ENCODE assay signal across 9 cellular contexts in genomic region chr1:219189021-219189824, GRCh38. TPM values are rescaled to one million over a fixed set of nuclear protein-coding genes. Genes with fewer than 3 reads are reported as not detected.
DNase-seq lines count a peak whose midpoint lies in the region; ATAC-seq and TF ChIP-seq lines count a peak whose summit lies in the region.
"Had no signal": no experiment of that assay in that cellular context is flagged by ENCODE, and none has a peak within 500 bp of the region (broad histone marks: within the 10 kb centered on the region; RNA-seq: fewer than 3 reads in every experiment).

No MANE protein-coding gene starts in this region.

- no peaks in the 10 kb centered on the region for H4K20me1 ChIP-seq in GM23338 (replicated peaks; ENCODE audit: insufficient read depth)
- H4K20me1 ChIP-seq in fibroblast of lung (ENCODE audit: control insufficient read depth, extremely low read depth, insufficient read depth, low read length) = no peaks in the 10 kb centered on the region

- H3K9ac ChIP-seq in fibroblast of lung (ENCODE audit: insufficient read depth, low read length) = no peak overlapping the region

- peaks cover 7% of the 10 kb centered on the region; the same call in 1 of the 2 replicates for H3K4me1 ChIP-seq in GM23338 (ENCODE audit: insufficient read depth)
- H3K4me1 ChIP-seq in fibroblast of lung (ENCODE audit: control insufficient read depth, extremely low read depth, insufficient read depth, low read length) = peaks cover 9% of the 10 kb centered on the region
- peaks cover 7 to 30% (median 15%) of the 10 kb centered on the region in 4 donors for H3K4me1 ChIP-seq in stomach

- TF ChIP-seq CTCF in GM23338 (conservative IDR thresholded peaks at IDR 0.05; ENCODE audit: low read depth in 2 of 2) (no peak), fibroblast of lung (conservative IDR thresholded peaks at IDR 0.05 in 1 of 2, IDR thresholded peaks at IDR 0.05 in 1 of 2; ENCODE audit: low read depth in 1 of 2, low read length in 2 of 2) (no peak), stomach (IDR thresholded peaks at IDR 0.05) (no peak)

- ATAC-seq in GM18499 (IDR thresholded peaks at IDR 0.05; ENCODE audit: insufficient read depth, unreplicated experiment) (peak; percentile 83), GM23338 (no peak)

- no peaks in the 10 kb centered on the region for H3K27me3 Mint-ChIP-seq in GM23338 (ENCODE audit: insufficient read depth, low read depth, poor library complexity)

- no peak overlapping the region for H3K4me3 Mint-ChIP-seq in GM23338

- H3K9me2 ChIP-seq in GM23338 (ENCODE audit: insufficient read depth) = no peaks in the 10 kb centered on the region

- H3K79me2 ChIP-seq in GM23338 (replicated peaks; ENCODE audit: insufficient read depth) = peaks cover 22% of the 10 kb centered on the region
- no peaks in the 10 kb centered on the region for H3K79me2 ChIP-seq in fibroblast of lung (ENCODE audit: control insufficient read depth, insufficient read depth, low read length)

- H3K9me3 Mint-ChIP-seq in GM23338 = no peaks in the 10 kb centered on the region

- DNase-seq in GM23338 (ENCODE audit: low spot score) = no peak
- DNase-seq in MV-4-11 (lab: John Stamatoyannopoulos, UW) = peak; percentile 13
- peak; percentile 84 to 88 for DNase-seq in fibroblast of lung (ENCODE audit: low read depth in 2 of 2)
- no peak for DNase-seq in stomach
- DNase-seq in NCI-H748 treated with DMSO at 0.1 percent for 48 hours (lab: John Stamatoyannopoulos, UW) = no peak
- DNase-seq in SHP77 treated with DMSO at 0.1 percent for 48 hours (lab: John Stamatoyannopoulos, UW) = no peak
- no peak for DNase-seq in occipital lobe (lab: John Stamatoyannopoulos, UW)

- TF ChIP-seq POLR2A in stomach (IDR thresholded peaks at IDR 0.05) = no peak

- H3K9me3 ChIP-seq in fibroblast of lung (ENCODE audit: control insufficient read depth, insufficient read depth, low read depth, low read length) (no peaks in the 10 kb centered on the region), stomach (no peaks in the 10 kb centered on the region)

- peaks cover 16% of the 10 kb centered on the region; the same call in 2 of the 3 replicates for H3K4me1 Mint-ChIP-seq in GM23338

- H3K4me3 ChIP-seq in GM23338 (no peak overlapping the region), fibroblast of lung (replicated peaks in 1 of 4; ENCODE audit: control extremely low read depth in 1 of 4, insufficient read depth in 1 of 4, low read depth in 3 of 4, low read length in 4 of 4) (peak overlapping the region in 1 of 4 experiments; percentile 15), stomach (no peak overlapping the region)
- H3K4me3 ChIP-seq: SK-N-MC had no signal

- H3K27ac ChIP-seq in GM23338 (ENCODE audit: low read depth) = no peak overlapping the region
- peak overlapping the region; percentile 35 for H3K27ac ChIP-seq in fibroblast of lung (ENCODE audit: insufficient read depth, low read length)
- H3K27ac ChIP-seq in stomach = peak overlapping the region in 3 of 5 donors; percentile 14 to 54 (median 40)
- H3K27ac ChIP-seq: SK-N-MC had no signal

- H3F3A ChIP-seq in GM23338 (replicated peaks; ENCODE audit: low read depth) = no peaks in the 10 kb centered on the region

- H3K27me3 ChIP-seq in GM23338 (ENCODE audit: insufficient read depth) (no peaks in the 10 kb centered on the region), fibroblast of lung (ENCODE audit: control insufficient read depth, insufficient read depth, low read length) (no peaks in the 10 kb centered on the region), stomach (no peaks in the 10 kb centered on the region)

- H3K36me3 ChIP-seq in GM23338 (ENCODE audit: insufficient read depth) = no peaks in the 10 kb centered on the region
- H3K36me3 ChIP-seq in fibroblast of lung (ENCODE audit: control insufficient read depth, insufficient read depth, low read length) = no peaks in the 10 kb centered on the region
- H3K36me3 ChIP-seq in stomach = no peaks in the 10 kb centered on the region

- no peak for TF ChIP-seq EP300 in stomach (IDR thresholded peaks at IDR 0.05)

- H3K4me2 ChIP-seq in GM23338 (no peak overlapping the region), fibroblast of lung (ENCODE audit: extremely low read depth, insufficient read depth, low read length) (peak overlapping the region; percentile 70)

- H3K36me3 Mint-ChIP-seq in GM23338 (ENCODE audit: low read depth) = no peaks in the 10 kb centered on the region

- H3K27ac Mint-ChIP-seq in GM23338 = peak overlapping the region; percentile 55; the same call in 1 of the 2 replicates

- H2AFZ ChIP-seq in GM23338 = no peak overlapping the region
- H2AFZ ChIP-seq in fibroblast of lung (ENCODE audit: low read length) = no peak overlapping the region

- intact Hi-C loops in stomach (cut with DNase I; ENCODE audit: low total_unique reads) = no loop called here

TF ChIP-seq in GM23338, 12 proteins besides CTCF, POLR2A, EP300 and RAD21 (continues in another document):
- TF ChIP-seq ZNF114 (CRISPR knock-in tag; IDR thresholded peaks at IDR 0.05) (no peak), ZNF462 (CRISPR knock-in tag; IDR thresholded peaks at IDR 0.05) (no peak), CREB1 (CRISPR knock-in tag; IDR thresholded peaks at IDR 0.05; ENCODE audit: low read depth) (no peak), JUNB (IDR thresholded peaks at IDR 0.05; ENCODE audit: unreplicated experiment) (no peak), ZNF331 (CRISPR knock-in tag; IDR thresholded peaks at IDR 0.05; ENCODE audit: low read depth) (no peak), NANOG (IDR thresholded peaks at IDR 0.05; ENCODE audit: borderline replicate concordance) (no peak)

RNA-seq across cellular contexts. Expression of gene LYPLAL1, which starts 15.5 kb away (rescaled TPM):
- 9.9 and 20.5 TPM in 2 replicates for total RNA-seq in GM23338 (2014; rRNA removed; shearing (Covaris generic))
- 54.7 and 60.2 TPM in 2 replicates for polyA plus RNA-seq in GM23338 (2016; fragmentation: Nextera tagmentation; extraction: Ambion mirVana)
- total RNA-seq in fibroblast of lung = 51.5 and 52.6 TPM in 2 replicates
- 22.2 and 29.9 TPM in 2 replicates for polyA plus RNA-seq in fibroblast of lung
- 24.8 and 33.5 TPM in 2 replicates for polyA plus RNA-seq in fibroblast of lung (2012)
- polyA minus RNA-seq in fibroblast of lung (ENCODE audit: low replicate concordance) = 1.9 and 3.4 TPM in 2 replicates
- total RNA-seq in stomach = 10 to 100 TPM in 3 of 5 donors, 1 to 10 TPM in 2; 3.6 to 48.1 (median 11.1) TPM
- 10 to 100 TPM; 12.5 to 31.8 (median 13.0) TPM for polyA plus RNA-seq in stomach
- total RNA-seq in occipital lobe = 48.2 TPM

Comparison
In these comparisons a context has a peak if more than half of its experiments do, and no peak if none do; other contexts are left out.
1. DNase-seq: peak in MV-4-11 (single experiment) and fibroblast of lung (2 of 2); none in GM23338 (single experiment), stomach (single experiment), NCI-H748 treated with DMSO at 0.1 percent for 48 hours (single experiment), SHP77 treated with DMSO at 0.1 percent for 48 hours (single experiment) and occipital lobe (single experiment).